ENCODE assay signal across 8 cellular contexts in the genomic region with DNA sequence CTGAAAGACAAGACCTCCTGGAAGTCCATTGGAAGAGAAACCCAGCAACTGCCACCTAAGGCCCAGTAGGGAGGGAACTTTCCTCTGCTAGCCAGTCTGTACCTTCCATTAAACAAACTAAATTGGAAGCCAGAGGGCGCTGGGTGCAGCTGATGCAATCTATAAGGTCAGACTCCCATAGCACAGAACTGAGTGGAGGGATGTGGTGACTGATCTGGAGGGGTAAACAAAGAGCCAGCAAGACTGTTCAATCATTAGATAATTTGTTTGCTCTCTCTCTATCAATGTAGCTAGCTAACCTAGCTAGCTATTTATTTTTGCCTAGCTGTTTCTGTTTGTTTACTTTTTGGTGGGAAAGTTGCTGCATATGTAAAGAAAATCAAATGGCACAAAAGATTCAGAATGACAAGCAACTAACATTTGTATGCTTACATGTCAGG.
A peak's percentile ranks its signal among the peaks of the same experiment; 100 is the strongest.
DNase-seq lines count a peak whose midpoint lies in the region; ATAC-seq, FAIRE-seq and TF ChIP-seq lines count a peak whose summit lies in the region.

No MANE protein-coding gene starts in this region.

- H3K9me3 ChIP-seq in spleen, result no peaks in the 10 kb centered on the region

- H3K4me1 Mint-ChIP-seq in naive B cell, result no peaks in the 10 kb centered on the region

- intact Hi-C loops in spleen (cut with DNase I; ENCODE audit: low total_unique reads), result loop anchor here (10.0 kb wide), 1 partner anchor 1018 kb away; no protein-coding TSS in a partner anchor

- WGBS in spleen, 5 donors, result 6 to 26% (median 13%) methylated on average over 1 of the region's 1 CpG

- no peaks in the 10 kb centered on the region for H3K36me3 Mint-ChIP-seq in naive B cell

- TF ChIP-seq POLR2A in spleen (IDR thresholded peaks at IDR 0.05), result no peak

- DNase-seq in AG08395 (ENCODE audit: low spot score), result peak; percentile 39
- peak; percentile 71 for DNase-seq in HTR-8/SVneo (ENCODE audit: insufficient read length, low spot score)
- peak; percentile 60 for DNase-seq in SKM-1 (lab: John Stamatoyannopoulos, UW; ENCODE audit: unreplicated experiment)
- DNase-seq in cerebellar cortex (ENCODE audit: low spot score), result peak; percentile 11
- DNase-seq in naive B cell, result peak; percentile 6
- DNase-seq in DMS79 treated with DMSO at 0.1 percent for 48 hours (lab: John Stamatoyannopoulos, UW), result no peak
- DNase-seq in spleen, result no peak

- no peak overlapping the region for H3K4me3 ChIP-seq in spleen

- peaks cover 0 to 5% (median 0%) of the 10 kb centered on the region in 3 donors for H3K27me3 Mint-ChIP-seq in naive B cell

- H3K4me1 ChIP-seq in spleen, result peaks cover 0 to 10% (median 0%) of the 10 kb centered on the region in 6 donors

- H3K36me3 ChIP-seq in spleen, result no peaks in the 10 kb centered on the region

- H3K27ac ChIP-seq in spleen, result no peak overlapping the region

- TF ChIP-seq CTCF in spleen (IDR thresholded peaks at IDR 0.05 in 8 of 11, conservative IDR thresholded peaks at IDR 0.05 in 3 of 11), result peak in 3 of 11 experiments; percentile 13 to 36 (median 17)

- no peaks in the 10 kb centered on the region for H3K27me3 ChIP-seq in spleen (replicated peaks in 1 of 7)

- ATAC-seq in GM18511 (IDR thresholded peaks at IDR 0.05; ENCODE audit: unreplicated experiment) (peak; percentile 74), naive B cell (ENCODE audit: low read depth in 2 of 2) (peak in 1 of 2 donors; percentile 41)

- no peaks in the 10 kb centered on the region for H3K9me3 Mint-ChIP-seq in naive B cell

- no peak overlapping the region for H3K27ac Mint-ChIP-seq in naive B cell

- FAIRE-seq in HTR-8/SVneo (lab: Jason Lieb, UNC), result peak; percentile 85

- H3K4me3 Mint-ChIP-seq in naive B cell, result no peak overlapping the region

Comparison
In these comparisons a context has a peak if more than half of its experiments do, and no peak if none do; other contexts are left out.
1. DNase-seq: peak in AG08395 (single experiment), HTR-8/SVneo (single experiment), SKM-1 (single experiment), cerebellar cortex (single experiment) and naive B cell (single experiment); none in DMS79 treated with DMSO at 0.1 percent for 48 hours (single experiment) and spleen (single experiment).